In the genomic region with DNA sequence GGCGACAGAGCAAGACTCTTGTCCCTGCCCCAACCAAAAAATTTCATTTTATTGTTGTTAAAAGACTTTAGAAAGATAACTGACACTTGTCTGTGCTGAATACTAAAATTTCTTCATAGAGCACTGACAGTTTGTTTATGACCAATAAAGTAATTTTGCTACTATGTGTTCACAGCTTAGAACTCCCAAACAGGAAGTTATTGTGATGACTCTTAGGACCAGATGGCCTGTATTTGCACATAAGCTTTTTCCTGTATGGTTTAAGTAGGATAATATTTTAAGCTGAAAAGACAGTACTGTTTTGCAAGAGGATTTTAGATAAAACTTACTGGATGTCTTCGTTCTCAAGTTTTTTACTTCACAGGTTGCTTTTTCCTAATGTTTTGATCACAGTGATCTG, we compare ENCODE assay signal across 1 cellular context.
TF ChIP-seq lines count a peak whose summit lies in the region.

No MANE protein-coding gene starts in this region.

TF ChIP-seq in SK-N-SH treated with all-trans-retinoic acid at 6 μM for 48 hours, 23 proteins besides CTCF, POLR2A, EP300 and RAD21 (continued from another document):
- TF ChIP-seq, protein P1, sequence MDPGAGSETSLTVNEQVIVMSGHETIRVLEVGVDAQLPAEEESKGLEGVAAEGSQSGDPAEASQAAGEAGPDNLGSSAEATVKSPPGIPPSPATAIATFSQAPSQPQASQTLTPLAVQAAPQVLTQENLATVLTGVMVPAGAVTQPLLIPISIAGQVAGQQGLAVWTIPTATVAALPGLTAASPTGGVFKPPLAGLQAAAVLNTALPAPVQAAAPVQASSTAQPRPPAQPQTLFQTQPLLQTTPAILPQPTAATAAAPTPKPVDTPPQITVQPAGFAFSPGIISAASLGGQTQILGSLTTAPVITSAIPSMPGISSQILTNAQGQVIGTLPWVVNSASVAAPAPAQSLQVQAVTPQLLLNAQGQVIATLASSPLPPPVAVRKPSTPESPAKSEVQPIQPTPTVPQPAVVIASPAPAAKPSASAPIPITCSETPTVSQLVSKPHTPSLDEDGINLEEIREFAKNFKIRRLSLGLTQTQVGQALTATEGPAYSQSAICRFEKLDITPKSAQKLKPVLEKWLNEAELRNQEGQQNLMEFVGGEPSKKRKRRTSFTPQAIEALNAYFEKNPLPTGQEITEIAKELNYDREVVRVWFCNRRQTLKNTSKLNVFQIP (CRISPR knock-in tag; IDR thresholded peaks at IDR 0.05; ENCODE audit: borderline replicate concordance, low read depth): no peak
- TF ChIP-seq ZNF70 (CRISPR knock-in tag; IDR thresholded peaks at IDR 0.05): no peak
- TF ChIP-seq, protein P2, sequence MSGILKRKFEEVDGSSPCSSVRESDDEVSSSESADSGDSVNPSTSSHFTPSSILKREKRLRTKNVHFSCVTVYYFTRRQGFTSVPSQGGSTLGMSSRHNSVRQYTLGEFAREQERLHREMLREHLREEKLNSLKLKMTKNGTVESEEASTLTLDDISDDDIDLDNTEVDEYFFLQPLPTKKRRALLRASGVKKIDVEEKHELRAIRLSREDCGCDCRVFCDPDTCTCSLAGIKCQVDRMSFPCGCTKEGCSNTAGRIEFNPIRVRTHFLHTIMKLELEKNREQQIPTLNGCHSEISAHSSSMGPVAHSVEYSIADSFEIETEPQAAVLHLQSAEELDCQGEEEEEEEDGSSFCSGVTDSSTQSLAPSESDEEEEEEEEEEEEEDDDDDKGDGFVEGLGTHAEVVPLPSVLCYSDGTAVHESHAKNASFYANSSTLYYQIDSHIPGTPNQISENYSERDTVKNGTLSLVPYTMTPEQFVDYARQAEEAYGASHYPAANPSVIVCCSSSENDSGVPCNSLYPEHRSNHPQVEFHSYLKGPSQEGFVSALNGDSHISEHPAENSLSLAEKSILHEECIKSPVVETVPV (CRISPR knock-in tag; IDR thresholded peaks at IDR 0.05): no peak
- TF ChIP-seq, protein P3, sequence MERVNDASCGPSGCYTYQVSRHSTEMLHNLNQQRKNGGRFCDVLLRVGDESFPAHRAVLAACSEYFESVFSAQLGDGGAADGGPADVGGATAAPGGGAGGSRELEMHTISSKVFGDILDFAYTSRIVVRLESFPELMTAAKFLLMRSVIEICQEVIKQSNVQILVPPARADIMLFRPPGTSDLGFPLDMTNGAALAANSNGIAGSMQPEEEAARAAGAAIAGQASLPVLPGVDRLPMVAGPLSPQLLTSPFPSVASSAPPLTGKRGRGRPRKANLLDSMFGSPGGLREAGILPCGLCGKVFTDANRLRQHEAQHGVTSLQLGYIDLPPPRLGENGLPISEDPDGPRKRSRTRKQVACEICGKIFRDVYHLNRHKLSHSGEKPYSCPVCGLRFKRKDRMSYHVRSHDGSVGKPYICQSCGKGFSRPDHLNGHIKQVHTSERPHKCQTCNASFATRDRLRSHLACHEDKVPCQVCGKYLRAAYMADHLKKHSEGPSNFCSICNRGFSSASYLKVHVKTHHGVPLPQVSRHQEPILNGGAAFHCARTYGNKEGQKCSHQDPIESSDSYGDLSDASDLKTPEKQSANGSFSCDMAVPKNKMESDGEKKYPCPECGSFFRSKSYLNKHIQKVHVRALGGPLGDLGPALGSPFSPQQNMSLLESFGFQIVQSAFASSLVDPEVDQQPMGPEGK (CRISPR knock-in tag; IDR thresholded peaks at IDR 0.05; ENCODE audit: borderline replicate concordance): no peak
- no peak for TF ChIP-seq ZC3H10 (CRISPR knock-in tag; IDR thresholded peaks at IDR 0.05)
- no peak for TF ChIP-seq BACH2 (CRISPR knock-in tag; IDR thresholded peaks at IDR 0.05; ENCODE audit: borderline replicate concordance)
- TF ChIP-seq ZNF8 (CRISPR knock-in tag; IDR thresholded peaks at IDR 0.05): no peak
- no peak for TF ChIP-seq SNAI2 (CRISPR knock-in tag; IDR thresholded peaks at IDR 0.05)
- no peak for TF ChIP-seq GLIS3 (CRISPR knock-in tag; IDR thresholded peaks at IDR 0.05)
- no peak for TF ChIP-seq ZNF565 (CRISPR knock-in tag; conservative IDR thresholded peaks at IDR 0.05; ENCODE audit: low read depth)
- TF ChIP-seq OSR1 (CRISPR knock-in tag; IDR thresholded peaks at IDR 0.05): no peak
- no peak for TF ChIP-seq ARNTL (CRISPR knock-in tag; IDR thresholded peaks at IDR 0.05; ENCODE audit: borderline replicate concordance, low read depth)
